ENCODE assay signal across 24 cellular contexts in genomic region chr9:71306134-71306533, GRCh38.
DNase-seq lines count a peak whose midpoint lies in the region; ATAC-seq, FAIRE-seq and TF ChIP-seq lines count a peak whose summit lies in the region.
"Had no signal": no experiment of that assay in that cellular context is flagged by ENCODE, and none has a peak within 500 bp of the region (broad histone marks: within the 10 kb centered on the region; RNA-seq: fewer than 3 reads in every experiment).

No MANE protein-coding gene starts in this region.

- no peak overlapping the region for H3K27ac ChIP-seq in transverse colon
- H3K27ac ChIP-seq: ascending aorta, right atrium auricular region, vagina had no signal

- intact Hi-C loops in left cardiac atrium (cut with DNase I): no loop called here
- intact Hi-C loops in transverse colon (cut with DNase I; ENCODE audit: low total_unique reads): no loop called here

- in situ Hi-C loops in transverse colon (cut with MboI; ENCODE audit: low pct_ligation_motif_present in 1 of 4, low pct_unique_long_range_greater_than_20kb in 1 of 4, low sequenced_read_pairs in 3 of 4): loop anchor here in 1 of 4 donors (25.0 kb wide), 1 partner anchor 94 kb away; no protein-coding TSS in a partner anchor

- H3K4me1 ChIP-seq in transverse colon: no peaks in the 10 kb centered on the region
- H3K4me1 ChIP-seq: ascending aorta, right atrium auricular region, vagina had no signal

- TF ChIP-seq EP300 in transverse colon (IDR thresholded peaks at IDR 0.05; ENCODE audit: low read depth): no peak

- H3K36me3 ChIP-seq in transverse colon: no peaks in the 10 kb centered on the region
- H3K36me3 ChIP-seq: ascending aorta, right atrium auricular region, vagina had no signal

- FAIRE-seq in frontal cortex (lab: Jason Lieb, UNC): no peak
- FAIRE-seq: A204.1, endothelial cell of umbilical vein had no signal

- no peaks in the 10 kb centered on the region for H3K9me3 ChIP-seq in transverse colon
- H3K9me3 ChIP-seq: ascending aorta, right atrium auricular region, vagina had no signal

- WGBS in transverse colon (ENCODE audit: low coverage in 1 of 2), 2 donors: 79 to 80% methylated on average over 3 of the region's 3 CpGs

- peak; percentile 55 for ATAC-seq in GM19043 (IDR thresholded peaks at IDR 0.05; ENCODE audit: low read depth, unreplicated experiment)
- peak; percentile 82 for ATAC-seq in HG02610 (IDR thresholded peaks at IDR 0.05; ENCODE audit: unreplicated experiment)
- peak; percentile 78 for ATAC-seq in HG03159 (IDR thresholded peaks at IDR 0.05; ENCODE audit: unreplicated experiment)
- no peak for ATAC-seq in left cardiac atrium
- ATAC-seq: activated CD4-positive, CD25-positive, alpha-beta regulatory T cell treated with anti-CD3 and anti-CD28 coated beads, Interleukin-2, amount 50 U/mL, for 24 hours; left colon had no signal

- TF ChIP-seq CTCF in GM12865 (IDR thresholded peaks at IDR 0.05; ENCODE audit: insufficient read depth, low read depth, low read length, missing control alignments): no peak
- TF ChIP-seq CTCF in transverse colon (IDR thresholded peaks at IDR 0.05): no peak

- H3K4me3 ChIP-seq in GM12865 (ENCODE audit: low read depth, low read length): no peak overlapping the region
- H3K4me3 ChIP-seq in transverse colon: no peak overlapping the region
- H3K4me3 ChIP-seq: ascending aorta, right atrium auricular region, vagina had no signal

- H3K27me3 ChIP-seq in transverse colon: no peaks in the 10 kb centered on the region
- H3K27me3 ChIP-seq: ascending aorta, right atrium auricular region, vagina had no signal

- DNase-seq in GM12865 (ENCODE audit: low read depth) (peak; percentile 48), DMS 273 treated with DMSO at 0.1 percent for 48 hours (lab: John Stamatoyannopoulos, UW) (no peak), left cardiac atrium (no peak), transverse colon (no peak), frontal cortex (ENCODE audit: low spot score in 2 of 2) (no peak)
- DNase-seq: activated CD8-positive, alpha-beta memory T cell treated with anti-CD3 and anti-CD28 coated beads, Interleukin-2, amount 50 U/mL, for 4 hours; C1 segment of cervical spinal cord; DMS153; foreskin fibroblast; left colon; midbrain; MM.1S; NCI-H1930; NCI-H524 treated with DMSO at 0.1 percent for 48 hours; OCI-M1 had no signal

- no peak for TF ChIP-seq POLR2A in transverse colon (IDR thresholded peaks at IDR 0.05)

Comparison
In these comparisons a context has a peak if more than half of its experiments do, and no peak if none do; other contexts are left out.
1. ATAC-seq: peak in GM19043 (single experiment), HG02610 (single experiment) and HG03159 (single experiment); none in left cardiac atrium (0 of 2).